In genomic region chr18:50307738-50308470, GRCh38 we compare ENCODE assay signal across 1 cellular context.
A peak's percentile ranks its signal among the peaks of the same experiment; 100 is the strongest.
TF ChIP-seq lines count a peak whose summit lies in the region.

No MANE protein-coding gene starts in this region.

TF ChIP-seq in HepG2, 621 proteins besides CTCF, POLR2A, EP300 and RAD21 (continued from another document):
- 0 out of 2 replicates have a peak, but pooled peaks have one; percentile 29 for TF ChIP-seq ELF3 (CRISPR knock-in tag; IDR thresholded peaks at IDR 0.05)
- no peak for TF ChIP-seq SETDB1 (CRISPR knock-in tag; IDR thresholded peaks at IDR 0.05; ENCODE audit: borderline replicate concordance)
- TF ChIP-seq UBTF (CRISPR knock-in tag; IDR thresholded peaks at IDR 0.05), result no peak
- peak; percentile 37; the same call in 1 of the 2 replicates for TF ChIP-seq MTERF4 (CRISPR knock-in tag; IDR thresholded peaks at IDR 0.05)
- TF ChIP-seq ZSCAN22 (CRISPR knock-in tag; IDR thresholded peaks at IDR 0.05), result no peak
- peak; percentile 26; the same call in 1 of the 2 replicates for TF ChIP-seq THAP11 (CRISPR knock-in tag; IDR thresholded peaks at IDR 0.05)
- no peak for TF ChIP-seq TIGD3 (CRISPR knock-in tag; IDR thresholded peaks at IDR 0.05; ENCODE audit: borderline replicate concordance)
- TF ChIP-seq ZHX1 (CRISPR knock-in tag; IDR thresholded peaks at IDR 0.05; ENCODE audit: low read depth), result no peak
- no peak for TF ChIP-seq ATF7 (IDR thresholded peaks at IDR 0.05)
- no peak for TF ChIP-seq ATF7 (CRISPR knock-in tag; IDR thresholded peaks at IDR 0.05)
- TF ChIP-seq MXD3 (CRISPR knock-in tag; IDR thresholded peaks at IDR 0.05), result no peak
- peak; percentile 90 for TF ChIP-seq RFX5 (IDR thresholded peaks at IDR 0.05; ENCODE audit: low read depth, low read length)
TF ChIP-seq in HepG2: peak in this region for 60.
